ENCODE assay signal across 19 cellular contexts in the genomic region with DNA sequence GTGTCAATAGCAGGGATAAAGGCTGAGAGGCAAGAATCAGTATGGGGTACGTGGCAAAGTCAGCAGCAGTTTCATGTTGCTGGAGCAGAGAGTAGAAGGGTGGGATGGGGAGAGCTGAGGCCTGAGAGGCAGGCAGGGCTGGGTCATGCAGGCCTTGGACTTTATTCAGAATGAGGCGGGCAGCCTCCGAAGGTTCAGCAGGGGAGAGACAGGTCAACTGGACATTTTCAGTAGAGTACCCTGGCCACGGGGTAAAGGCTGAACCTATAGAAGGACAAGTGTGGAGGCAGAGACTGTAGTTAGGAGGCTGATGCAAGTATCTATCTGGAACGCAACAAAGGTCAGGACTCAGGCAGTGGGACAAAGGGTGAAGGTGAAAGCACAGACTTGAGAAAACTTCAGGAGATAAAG. TPM values are rescaled to one million over a fixed set of nuclear protein-coding genes. Genes with fewer than 3 reads are reported as not detected.
A peak's percentile ranks its signal among the peaks of the same experiment; 100 is the strongest.
DNase-seq lines count a peak whose midpoint lies in the region; ATAC-seq, FAIRE-seq and TF ChIP-seq lines count a peak whose summit lies in the region.
"Had no signal": no experiment of that assay in that cellular context is flagged by ENCODE, and none has a peak within 500 bp of the region (broad histone marks: within the 10 kb centered on the region; RNA-seq: fewer than 3 reads in every experiment).

No MANE protein-coding gene starts in this region.

- H3K27me3 ChIP-seq in K562 (ENCODE audit: control insufficient read depth in 2 of 2, insufficient read depth in 2 of 2, low read length in 2 of 2) = peaks cover 0 to 14% of the 10 kb centered on the region in 2 experiments; a peak in 2 of 5 replicates
- H3K27me3 ChIP-seq: BLaER1 treated with 17β-estradiol and CSF1 and Interleukin-3, amounts not matched to agents 10 nM and 100 nM had no signal

- H3K4me3 ChIP-seq in K562 = no peak overlapping the region
- H3K4me3 ChIP-seq: BLaER1 treated with 17β-estradiol and CSF1 and Interleukin-3, amounts not matched to agents 10 nM and 100 nM; HAP-1 had no signal

- H3K4me3 Mint-ChIP-seq in natural killer cell treated with Interleukin-12 subunit alpha and Interleukin-12 subunit beta and Interleukin-15 and Interleukin-18, amount 100 ng/mL, for 72 hours = no peak overlapping the region
- H3K4me3 Mint-ChIP-seq in natural killer cell = no peak overlapping the region
- H3K4me3 Mint-ChIP-seq in activated CD4-positive, alpha-beta T cell treated with anti-CD3 and anti-CD28 coated beads for 36 hours = no peak overlapping the region
- H3K4me3 Mint-ChIP-seq: CD4-positive, CD25-positive, alpha-beta regulatory T cell; IgD-negative memory B cell had no signal

- peak overlapping the region in 1 of 2 donors; percentile 21 for H3K27ac Mint-ChIP-seq in natural killer cell treated with Interleukin-12 subunit alpha and Interleukin-12 subunit beta and Interleukin-15 and Interleukin-18, amount 100 ng/mL, for 72 hours
- H3K27ac Mint-ChIP-seq in natural killer cell = no peak overlapping the region
- H3K27ac Mint-ChIP-seq in activated CD4-positive, alpha-beta T cell treated with anti-CD3 and anti-CD28 coated beads for 36 hours = no peak overlapping the region
- H3K27ac Mint-ChIP-seq: IgD-negative memory B cell had no signal

- no peak for FAIRE-seq in K562 (lab: Jason Lieb, UNC)
- FAIRE-seq: D721Med, G401.6, GM12891 had no signal

- intact Hi-C loops in natural killer cell (cut with micrococcal nuclease) (no loop called here), K562 (cut with micrococcal nuclease) (no loop called here), posterior vena cava (cut with DNase I) (no loop called here)
- intact Hi-C loops in activated CD4-positive, alpha-beta T cell treated with anti-CD3 and anti-CD28 coated beads for 36 hours (cut with DNase I, micrococcal nuclease) = no loop called here

- no peak for TF ChIP-seq POLR2A in K562 (conservative IDR thresholded peaks at IDR 0.05)

- H3K36me3 ChIP-seq in K562 (ENCODE audit: control insufficient read depth, insufficient read depth, low read length) = no peaks in the 10 kb centered on the region
- H3K36me3 ChIP-seq: BLaER1 treated with 17β-estradiol and CSF1 and Interleukin-3, amounts not matched to agents 10 nM and 100 nM; HAP-1 had no signal

- TF ChIP-seq CTCF in natural killer cell (IDR thresholded peaks at IDR 0.05) (no peak), K562 (IDR thresholded peaks at IDR 0.05 in 2 of 3, conservative IDR thresholded peaks at IDR 0.05 in 1 of 3; ENCODE audit: insufficient read depth in 2 of 3, low read depth in 1 of 3, low read length in 3 of 3) (no peak)

- no peak for ATAC-seq in natural killer cell treated with Interleukin-12 subunit alpha and Interleukin-12 subunit beta and Interleukin-15 and Interleukin-18, amount 100 ng/mL, for 72 hours
- ATAC-seq in natural killer cell (no peak), K562 (peak; percentile 69)
- ATAC-seq in activated CD4-positive, alpha-beta T cell treated with anti-CD3 and anti-CD28 coated beads for 36 hours = no peak

- DNase-seq in natural killer cell treated with Interleukin-12 subunit alpha and Interleukin-12 subunit beta and Interleukin-15 and Interleukin-18, amount 100 ng/mL, for 72 hours (ENCODE audit: low spot score) = peak; percentile 8
- no peak for DNase-seq in natural killer cell
- DNase-seq in K562 (ENCODE audit: extremely low read depth in 1 of 4, low spot score in 3 of 4) = no peak
- peak; percentile 70 for DNase-seq in posterior vena cava (ENCODE audit: low spot score)
- DNase-seq in activated CD4-positive, alpha-beta T cell treated with anti-CD3 and anti-CD28 coated beads for 36 hours = no peak
- DNase-seq in SIG-M5 treated with dmso at 0.1 percent for 504 hours (lab: John Stamatoyannopoulos, UW; ENCODE audit: unreplicated experiment) = no peak
- DNase-seq in NCI-H1436 treated with DMSO at 0.1 percent for 48 hours (lab: John Stamatoyannopoulos, UW) = no peak
- DNase-seq: ACHN; CD4-positive, CD25-positive, alpha-beta regulatory T cell; DMS153; DMS79 treated with DMSO at 0.1 percent for 48 hours; EL; GOT3 had no signal

- no peak overlapping the region; the same call in 2 of the 3 replicates for H3K27ac ChIP-seq in K562 (ENCODE audit: extremely low read depth, low read depth, low read length)
- H3K27ac ChIP-seq: BLaER1 treated with 17β-estradiol and CSF1 and Interleukin-3, amounts not matched to agents 10 nM and 100 nM had no signal

- no TSS peak for BruUV-seq in K562 (replicated peaks; lab: Mats Ljungman, UMichigan)

- in situ Hi-C loops in K562 (cut with MboI) = no loop called here

- peak overlapping the region in 1 of 2 experiments; percentile 39; a peak in 1 of 4 replicates for H3K9ac ChIP-seq in K562 (ENCODE audit: insufficient read depth in 1 of 2, low read depth in 2 of 2, low read length in 2 of 2)
- H3K9ac ChIP-seq: BLaER1 treated with 17β-estradiol and CSF1 and Interleukin-3, amounts not matched to agents 10 nM and 100 nM had no signal

- POLR2A ChIA-PET in K562 (lab: Yijun Ruan, JAX) = no interaction called here
- POLR2A ChIA-PET in activated CD4-positive, alpha-beta T cell treated with anti-CD3 and anti-CD28 coated beads for 36 hours (lab: Charles Lee) = interaction anchor here (0.7 kb wide), 1 partner anchor 13 kb away, joined by 3 read pairs; no protein-coding TSS in a partner anchor

- peaks cover 0 to 9% of the 10 kb centered on the region in 2 donors for H3K4me1 Mint-ChIP-seq in natural killer cell treated with Interleukin-12 subunit alpha and Interleukin-12 subunit beta and Interleukin-15 and Interleukin-18, amount 100 ng/mL, for 72 hours (ENCODE audit: low read depth in 2 of 2)
- no peaks in the 10 kb centered on the region for H3K4me1 Mint-ChIP-seq in natural killer cell
- no peaks in the 10 kb centered on the region for H3K4me1 Mint-ChIP-seq in activated CD4-positive, alpha-beta T cell treated with anti-CD3 and anti-CD28 coated beads for 36 hours
- H3K4me1 Mint-ChIP-seq: CD4-positive, CD25-positive, alpha-beta regulatory T cell had no signal

- no peak for TF ChIP-seq RAD21 in K562 (CRISPR knock-in tag; conservative IDR thresholded peaks at IDR 0.05 in 1 of 2, IDR thresholded peaks at IDR 0.05 in 1 of 2)

- H3K4me2 ChIP-seq in K562 (ENCODE audit: insufficient read depth, low read length) = no peak overlapping the region
- H3K4me2 ChIP-seq: BLaER1 treated with 17β-estradiol and CSF1 and Interleukin-3, amounts not matched to agents 10 nM and 100 nM had no signal

- no peaks in the 10 kb centered on the region for H3K27me3 Mint-ChIP-seq in natural killer cell treated with Interleukin-12 subunit alpha and Interleukin-12 subunit beta and Interleukin-15 and Interleukin-18, amount 100 ng/mL, for 72 hours
- H3K27me3 Mint-ChIP-seq in natural killer cell (ENCODE audit: low read depth in 2 of 2) = peaks cover 0 to 7% of the 10 kb centered on the region in 2 donors
- no peaks in the 10 kb centered on the region for H3K27me3 Mint-ChIP-seq in activated CD4-positive, alpha-beta T cell treated with anti-CD3 and anti-CD28 coated beads for 36 hours
- H3K27me3 Mint-ChIP-seq: IgD-negative memory B cell had no signal

- peak overlapping the region; percentile 30; the same call in 1 of the 2 replicates for H2AFZ ChIP-seq in K562 (ENCODE audit: low read depth, low read length)

- CTCF ChIA-PET in K562 (lab: Yijun Ruan, JAX; ENCODE audit: low intra/inter-chr PET ratio) = no interaction called here
- CTCF ChIA-PET in activated CD4-positive, alpha-beta T cell treated with anti-CD3 and anti-CD28 coated beads for 36 hours (lab: Charles Lee) = no interaction called here

- no peaks in the 10 kb centered on the region for H3K9me3 ChIP-seq in K562 (replicated peaks; ENCODE audit: control insufficient read depth, insufficient read depth, low read depth, low read length)
- H3K9me3 ChIP-seq: HAP-1 had no signal

- no peaks in the 10 kb centered on the region for H3K36me3 Mint-ChIP-seq in natural killer cell treated with Interleukin-12 subunit alpha and Interleukin-12 subunit beta and Interleukin-15 and Interleukin-18, amount 100 ng/mL, for 72 hours
- H3K36me3 Mint-ChIP-seq in natural killer cell = no peaks in the 10 kb centered on the region
- no peaks in the 10 kb centered on the region for H3K36me3 Mint-ChIP-seq in activated CD4-positive, alpha-beta T cell treated with anti-CD3 and anti-CD28 coated beads for 36 hours (ENCODE audit: low read depth)
- H3K36me3 Mint-ChIP-seq: CD4-positive, CD25-positive, alpha-beta regulatory T cell; IgD-negative memory B cell had no signal

- no peaks in the 10 kb centered on the region for H3K9me3 Mint-ChIP-seq in natural killer cell treated with Interleukin-12 subunit alpha and Interleukin-12 subunit beta and Interleukin-15 and Interleukin-18, amount 100 ng/mL, for 72 hours
- H3K9me3 Mint-ChIP-seq in natural killer cell = no peaks in the 10 kb centered on the region
- H3K9me3 Mint-ChIP-seq in activated CD4-positive, alpha-beta T cell treated with anti-CD3 and anti-CD28 coated beads for 36 hours (ENCODE audit: low read depth) = no peaks in the 10 kb centered on the region
- H3K9me3 Mint-ChIP-seq: CD4-positive, CD25-positive, alpha-beta regulatory T cell; IgD-negative memory B cell had no signal

- H3K9me1 ChIP-seq in K562 (ENCODE audit: control insufficient read depth, insufficient read depth, low read length) = no peaks in the 10 kb centered on the region

- no peaks in the 10 kb centered on the region for H3K79me2 ChIP-seq in K562 (ENCODE audit: control insufficient read depth, insufficient read depth, low read length)

- no peak for TF ChIP-seq EP300 in K562 (IDR thresholded peaks at IDR 0.05; ENCODE audit: low read length)

- WGBS in K562 (ENCODE audit: insufficient coverage, low coverage, missing lambda C conversion rate) = 39% methylated on average over 5 of the region's 5 CpGs

- H3K4me1 ChIP-seq in K562 (replicated peaks in 1 of 2; ENCODE audit: control insufficient read depth in 2 of 2, insufficient read depth in 2 of 2, low read length in 2 of 2) = peaks cover 3 to 6% of the 10 kb centered on the region in 2 experiments; a peak in 4 of 5 replicates
- H3K4me1 ChIP-seq: HAP-1 had no signal

- no peaks in the 10 kb centered on the region for H4K20me1 ChIP-seq in K562 (replicated peaks; ENCODE audit: control insufficient read depth, insufficient read depth, low read length)
- H4K20me1 ChIP-seq: BLaER1 treated with 17β-estradiol and CSF1 and Interleukin-3, amounts not matched to agents 10 nM and 100 nM had no signal

RNA-seq across cellular contexts. Expression of a gene that starts 13.7 kb away (rescaled TPM):
- total RNA-seq in natural killer cell treated with Interleukin-12 subunit alpha and Interleukin-12 subunit beta and Interleukin-15 and Interleukin-18, amount 100 ng/mL, for 72 hours = 1 to 10 TPM; 1.4 TPM
- 1 to 10 TPM; 2.6 to 4.8 (median 2.7) TPM for total RNA-seq in natural killer cell
- 3.1 and 5.8 TPM in 2 replicates for total RNA-seq in K562 (2011; cell fraction: chromatin; rRNA removed; ENCODE audit: low replicate concordance)
- 4.2 TPM in 2 replicates for total RNA-seq in K562 (2011; cell fraction: nucleolus; rRNA removed)
- total RNA-seq in K562 (2011; cell fraction: nucleoplasm; rRNA removed) = 4.0 and 6.0 TPM in 2 replicates
- 2.7 and 3.5 TPM in 2 replicates for total RNA-seq in K562 (2014; rRNA removed)
- total RNA-seq in K562 (2014; rRNA removed; fragmentation: Illumina TruSeq; extraction: Trizol) = 0.95 and 1.4 TPM in 2 replicates
- total RNA-seq in K562 (2015; rRNA removed; fragmentation: Illumina TruSeq; extraction: Trizol) = 1.7 and 1.9 TPM in 2 replicates
- 2.7 and 3.4 TPM in 2 replicates for total RNA-seq in K562 (2021)
- 1.1 and 2.0 TPM in 2 replicates for polyA plus RNA-seq in K562 (2011; rRNA removed)
- polyA plus RNA-seq in K562 (2011; cell fraction: cytosol; rRNA removed) = 1.5 and 1.6 TPM in 2 replicates
- polyA plus RNA-seq in K562 (2011; cell fraction: nucleus; rRNA removed) = 1.7 and 3.0 TPM in 2 replicates
- polyA plus RNA-seq in K562 (2012) = 1.4 and 2.2 TPM in 2 replicates
- polyA plus RNA-seq in K562 (2014; fragmentation: Illumina TruSeq; extraction: Trizol) = 1.3 and 1.4 TPM in 2 replicates
- under 1 TPM; 0.24 to 0.50 TPM for polyA plus RNA-seq in K562 (2014; fragmentation: Nextera tagmentation; extraction: Ambion mirVana)
- polyA plus RNA-seq in K562 (2014; rRNA removed) = 2.6 and 4.3 TPM in 2 replicates
- polyA minus RNA-seq in K562 (2011; rRNA and poly(A)+ RNA removed) = 1.2 and 1.6 TPM in 2 replicates
- not detected in 2 replicates for polyA minus RNA-seq in K562 (2011; cell fraction: cytosol; rRNA and poly(A)+ RNA removed)
- 2.7 and 3.2 TPM in 2 replicates for polyA minus RNA-seq in K562 (2011; cell fraction: nucleus; rRNA and poly(A)+ RNA removed)
- total RNA-seq in posterior vena cava = 10 to 100 TPM; 17.3 to 24.1 TPM
- 1 to 10 TPM in 1 of 2 experiments, under 1 TPM in 1; 0.69 to 1.1 TPM for total RNA-seq in activated CD4-positive, alpha-beta T cell treated with anti-CD3 and anti-CD28 coated beads for 36 hours

RNA-seq across cellular contexts. Expression of a gene that starts 17.8 kb away (rescaled TPM):
- total RNA-seq in natural killer cell treated with Interleukin-12 subunit alpha and Interleukin-12 subunit beta and Interleukin-15 and Interleukin-18, amount 100 ng/mL, for 72 hours = 100 to 1,000 TPM; 131 to 143 TPM
- total RNA-seq in natural killer cell (100 to 1,000 TPM; 216 to 240 (median 221) TPM), K562 (2014; rRNA removed) (40.5 and 45.0 TPM in 2 replicates), K562 (2014; rRNA removed; fragmentation: Illumina TruSeq; extraction: Trizol) (13.5 and 14.0 TPM in 2 replicates), K562 (2015; rRNA removed; fragmentation: Illumina TruSeq; extraction: Trizol) (22.3 and 22.4 TPM in 2 replicates), K562 (2021) (37.3 and 42.6 TPM in 2 replicates), posterior vena cava (10 to 100 TPM; 15.4 to 22.1 TPM)
- total RNA-seq in K562 (2011; cell fraction: chromatin; rRNA removed; ENCODE audit: low replicate concordance) = 11.8 and 26.5 TPM in 2 replicates
- total RNA-seq in K562 (2011; cell fraction: nucleolus; rRNA removed) = 15.2 and 18.8 TPM in 2 replicates
- total RNA-seq in K562 (2011; cell fraction: nucleoplasm; rRNA removed) = 22.7 and 30.8 TPM in 2 replicates
- polyA plus RNA-seq in K562 (2011; rRNA removed) (24.4 and 51.8 TPM in 2 replicates), K562 (2014; fragmentation: Illumina TruSeq; extraction: Trizol) (39.6 and 46.5 TPM in 2 replicates), K562 (2014; fragmentation: Nextera tagmentation; extraction: Ambion mirVana) (1 to 10 TPM; 5.3 to 5.7 TPM), K562 (2014; rRNA removed) (32.2 and 35.1 TPM in 2 replicates)
- polyA plus RNA-seq in K562 (2011; cell fraction: cytosol; rRNA removed) = 44.6 and 52.4 TPM in 2 replicates
- polyA plus RNA-seq in K562 (2011; cell fraction: nucleus; rRNA removed) = 32.8 and 42.4 TPM in 2 replicates
- polyA plus RNA-seq in K562 (2012) = 34.2 and 146 TPM in 2 replicates
- polyA minus RNA-seq in K562 (2011; rRNA and poly(A)+ RNA removed) = 8.6 and 11.3 TPM in 2 replicates
- 17.9 and 19.4 TPM in 2 replicates for polyA minus RNA-seq in K562 (2011; cell fraction: cytosol; rRNA and poly(A)+ RNA removed)
- polyA minus RNA-seq in K562 (2011; cell fraction: nucleus; rRNA and poly(A)+ RNA removed) = 4.0 and 7.3 TPM in 2 replicates
- 10 to 100 TPM; 82.6 to 94.8 TPM for total RNA-seq in activated CD4-positive, alpha-beta T cell treated with anti-CD3 and anti-CD28 coated beads for 36 hours

RNA-seq across cellular contexts. Expression of a gene that starts 20.2 kb away (rescaled TPM):
- 10 to 100 TPM; 64.1 to 89.4 TPM for total RNA-seq in natural killer cell treated with Interleukin-12 subunit alpha and Interleukin-12 subunit beta and Interleukin-15 and Interleukin-18, amount 100 ng/mL, for 72 hours
- 100 to 1,000 TPM; 111 to 116 (median 112) TPM for total RNA-seq in natural killer cell
- 227 and 442 TPM in 2 replicates for total RNA-seq in K562 (2011; cell fraction: chromatin; rRNA removed; ENCODE audit: low replicate concordance)
- total RNA-seq in K562 (2011; cell fraction: nucleolus; rRNA removed) = 178 and 203 TPM in 2 replicates
- 185 and 217 TPM in 2 replicates for total RNA-seq in K562 (2011; cell fraction: nucleoplasm; rRNA removed)
- total RNA-seq in K562 (2014; rRNA removed) = 55.6 and 63.8 TPM in 2 replicates
- total RNA-seq in K562 (2014; rRNA removed; fragmentation: Illumina TruSeq; extraction: Trizol) = 44.0 and 45.1 TPM in 2 replicates
- total RNA-seq in K562 (2015; rRNA removed; fragmentation: Illumina TruSeq; extraction: Trizol) = 60.0 and 62.5 TPM in 2 replicates
- total RNA-seq in K562 (2021) = 106 and 126 TPM in 2 replicates
- polyA plus RNA-seq in K562 (2011; rRNA removed) = 123 and 127 TPM in 2 replicates
- 105 and 142 TPM in 2 replicates for polyA plus RNA-seq in K562 (2011; cell fraction: cytosol; rRNA removed)
- polyA plus RNA-seq in K562 (2011; cell fraction: nucleus; rRNA removed) = 340 and 411 TPM in 2 replicates
- polyA plus RNA-seq in K562 (2012) = 110 and 127 TPM in 2 replicates
- polyA plus RNA-seq in K562 (2014; fragmentation: Illumina TruSeq; extraction: Trizol) = 108 and 119 TPM in 2 replicates
- polyA plus RNA-seq in K562 (2014; fragmentation: Nextera tagmentation; extraction: Ambion mirVana) = 1 to 10 TPM; 1.9 to 2.8 TPM
- 117 and 134 TPM in 2 replicates for polyA plus RNA-seq in K562 (2014; rRNA removed)
- 55.9 and 77.0 TPM in 2 replicates for polyA minus RNA-seq in K562 (2011; rRNA and poly(A)+ RNA removed)
- 46.1 and 60.9 TPM in 2 replicates for polyA minus RNA-seq in K562 (2011; cell fraction: cytosol; rRNA and poly(A)+ RNA removed)
- 68.7 and 70.2 TPM in 2 replicates for polyA minus RNA-seq in K562 (2011; cell fraction: nucleus; rRNA and poly(A)+ RNA removed)
- total RNA-seq in posterior vena cava = 10 to 100 TPM; 49.4 to 53.1 TPM
- 10 to 100 TPM; 64.9 to 77.9 TPM for total RNA-seq in activated CD4-positive, alpha-beta T cell treated with anti-CD3 and anti-CD28 coated beads for 36 hours

RNA-seq across cellular contexts. Expression of a gene that starts 26.1 kb away (rescaled TPM):
- 10 to 100 TPM; 15.0 to 29.7 TPM for total RNA-seq in natural killer cell treated with Interleukin-12 subunit alpha and Interleukin-12 subunit beta and Interleukin-15 and Interleukin-18, amount 100 ng/mL, for 72 hours
- total RNA-seq in natural killer cell (10 to 100 TPM; 19.0 to 25.1 (median 22.9) TPM), K562 (2014; rRNA removed) (5.3 and 6.2 TPM in 2 replicates), K562 (2014; rRNA removed; fragmentation: Illumina TruSeq; extraction: Trizol) (2.0 and 2.2 TPM in 2 replicates), K562 (2015; rRNA removed; fragmentation: Illumina TruSeq; extraction: Trizol) (3.0 and 3.6 TPM in 2 replicates), K562 (2021) (7.8 and 11.5 TPM in 2 replicates), posterior vena cava (1 to 10 TPM; 4.6 to 7.3 TPM)
- 28.3 and 66.0 TPM in 2 replicates for total RNA-seq in K562 (2011; cell fraction: chromatin; rRNA removed; ENCODE audit: low replicate concordance)
- total RNA-seq in K562 (2011; cell fraction: nucleolus; rRNA removed) = 35.5 and 36.5 TPM in 2 replicates
- total RNA-seq in K562 (2011; cell fraction: nucleoplasm; rRNA removed) = 27.8 and 29.8 TPM in 2 replicates
- polyA plus RNA-seq in K562 (2011; rRNA removed) (4.1 and 7.9 TPM in 2 replicates), K562 (2014; fragmentation: Illumina TruSeq; extraction: Trizol) (5.8 and 8.2 TPM in 2 replicates), K562 (2014; fragmentation: Nextera tagmentation; extraction: Ambion mirVana) (1 to 10 TPM; 1.2 to 1.8 TPM), K562 (2014; rRNA removed) (10.9 and 11.1 TPM in 2 replicates)
- polyA plus RNA-seq in K562 (2011; cell fraction: cytosol; rRNA removed) = 2.4 and 3.1 TPM in 2 replicates
- 75.1 and 86.2 TPM in 2 replicates for polyA plus RNA-seq in K562 (2011; cell fraction: nucleus; rRNA removed)
- 11.6 and 18.0 TPM in 2 replicates for polyA plus RNA-seq in K562 (2012)
- 0.78 and 0.81 TPM in 2 replicates for polyA minus RNA-seq in K562 (2011; rRNA and poly(A)+ RNA removed)
- polyA minus RNA-seq in K562 (2011; cell fraction: cytosol; rRNA and poly(A)+ RNA removed) = not detected in 2 replicates
- 5.3 and 7.3 TPM in 2 replicates for polyA minus RNA-seq in K562 (2011; cell fraction: nucleus; rRNA and poly(A)+ RNA removed)
- total RNA-seq in activated CD4-positive, alpha-beta T cell treated with anti-CD3 and anti-CD28 coated beads for 36 hours = 10 to 100 TPM; 24.4 to 28.0 TPM

RNA-seq across cellular contexts. Expression of a gene that starts 32.0 kb away (rescaled TPM):
- 10 to 100 TPM; 41.0 to 53.3 TPM for total RNA-seq in natural killer cell treated with Interleukin-12 subunit alpha and Interleukin-12 subunit beta and Interleukin-15 and Interleukin-18, amount 100 ng/mL, for 72 hours
- total RNA-seq in natural killer cell (10 to 100 TPM; 35.1 to 39.2 (median 36.6) TPM), K562 (2014; rRNA removed) (129 and 156 TPM in 2 replicates), K562 (2014; rRNA removed; fragmentation: Illumina TruSeq; extraction: Trizol) (123 and 128 TPM in 2 replicates), K562 (2015; rRNA removed; fragmentation: Illumina TruSeq; extraction: Trizol) (99.1 and 110 TPM in 2 replicates), K562 (2021) (149 and 154 TPM in 2 replicates), posterior vena cava (10 to 100 TPM; 43.2 to 46.7 TPM)
- total RNA-seq in K562 (2011; cell fraction: chromatin; rRNA removed; ENCODE audit: low replicate concordance) = 19.1 and 20.3 TPM in 2 replicates
- total RNA-seq in K562 (2011; cell fraction: nucleolus; rRNA removed) = 21.5 and 22.6 TPM in 2 replicates
- 36.4 and 49.9 TPM in 2 replicates for total RNA-seq in K562 (2011; cell fraction: nucleoplasm; rRNA removed)
- polyA plus RNA-seq in K562 (2011; rRNA removed) (161 and 163 TPM in 2 replicates), K562 (2014; fragmentation: Illumina TruSeq; extraction: Trizol) (227 and 245 TPM in 2 replicates), K562 (2014; fragmentation: Nextera tagmentation; extraction: Ambion mirVana) (10 to 100 TPM; 62.2 to 95.5 TPM), K562 (2014; rRNA removed) (207 and 223 TPM in 2 replicates)
- polyA plus RNA-seq in K562 (2011; cell fraction: cytosol; rRNA removed) = 240 and 251 TPM in 2 replicates
- 54.9 and 71.1 TPM in 2 replicates for polyA plus RNA-seq in K562 (2011; cell fraction: nucleus; rRNA removed)
- 213 and 399 TPM in 2 replicates for polyA plus RNA-seq in K562 (2012)
- polyA minus RNA-seq in K562 (2011; rRNA and poly(A)+ RNA removed) = 48.7 TPM in 2 replicates
- 29.3 and 40.5 TPM in 2 replicates for polyA minus RNA-seq in K562 (2011; cell fraction: cytosol; rRNA and poly(A)+ RNA removed)
- polyA minus RNA-seq in K562 (2011; cell fraction: nucleus; rRNA and poly(A)+ RNA removed) = 9.3 and 18.2 TPM in 2 replicates
- total RNA-seq in activated CD4-positive, alpha-beta T cell treated with anti-CD3 and anti-CD28 coated beads for 36 hours = 10 to 100 TPM; 51.7 to 65.6 TPM

Comparison
In these comparisons a context has a peak if more than half of its experiments do, and no peak if none do; other contexts are left out.
1. DNase-seq: peak in natural killer cell treated with Interleukin-12 subunit alpha and Interleukin-12 subunit beta and Interleukin-15 and Interleukin-18, amount 100 ng/mL, for 72 hours (single experiment) and posterior vena cava (single experiment); none in natural killer cell (single experiment), K562 (0 of 4), activated CD4-positive, alpha-beta T cell treated with anti-CD3 and anti-CD28 coated beads for 36 hours (single experiment), SIG-M5 treated with dmso at 0.1 percent for 504 hours (single experiment) and NCI-H1436 treated with DMSO at 0.1 percent for 48 hours (single experiment).